ENCODE assay signal across 12 cellular contexts in genomic region chr22:43270314-43270908, GRCh38.
DNase-seq lines count a peak whose midpoint lies in the region; FAIRE-seq and TF ChIP-seq lines count a peak whose summit lies in the region.
"Had no signal": no experiment of that assay in that cellular context is flagged by ENCODE, and none has a peak within 500 bp of the region (broad histone marks: within the 10 kb centered on the region; RNA-seq: fewer than 3 reads in every experiment).

No MANE protein-coding gene starts in this region.

- POLR2A ChIA-PET in activated CD4-positive, alpha-beta memory T cell treated with anti-CD3 and anti-CD28 coated beads for 36 hours (lab: Charles Lee), result no interaction called here

- H4K5ac ChIP-seq in H9 (ENCODE audit: insufficient read length, low read depth, low read length), result no peak overlapping the region

- no peak for FAIRE-seq in astrocyte (lab: Jason Lieb, UNC)

- DNase-seq in DMS 273 (lab: John Stamatoyannopoulos, UW; ENCODE audit: unreplicated experiment) (peak; percentile 41), DMS 273 treated with DMSO at 0.1 percent for 48 hours (lab: John Stamatoyannopoulos, UW) (no peak), H9 (peak; percentile 90), astrocyte (ENCODE audit: low read depth) (no peak), neural crest cell (ENCODE audit: low read depth, low spot score) (peak; percentile 31), superior temporal gyrus (ENCODE audit: extremely low spot score) (no peak), SW 1271 (lab: John Stamatoyannopoulos, UW) (no peak)
- DNase-seq in activated CD4-positive, alpha-beta memory T cell treated with anti-CD3 and anti-CD28 coated beads for 36 hours, result no peak
- DNase-seq: left cardiac atrium, stomach had no signal

- TF ChIP-seq CTCF in H9 (conservative IDR thresholded peaks at IDR 0.05) (peak; percentile 70), astrocyte (IDR thresholded peaks at IDR 0.05; ENCODE audit: insufficient read depth, low read depth, low read length) (peak; percentile 4), neural crest cell (conservative IDR thresholded peaks at IDR 0.05) (no peak)

- H3K27me3 Mint-ChIP-seq in H9 (ENCODE audit: low read depth), result peaks cover 15% of the 10 kb centered on the region
- peaks cover 73% of the 10 kb centered on the region for H3K27me3 Mint-ChIP-seq in astrocyte (ENCODE audit: low read depth, unreplicated experiment)
- H3K27me3 Mint-ChIP-seq in neural crest cell (ENCODE audit: low read depth), result peaks cover 36% of the 10 kb centered on the region
- peaks cover 2% of the 10 kb centered on the region for H3K27me3 Mint-ChIP-seq in activated CD4-positive, alpha-beta memory T cell treated with anti-CD3 and anti-CD28 coated beads for 36 hours

- H3K27ac ChIP-seq in H9 (ENCODE audit: insufficient read length, low read depth, low read length), result no peak overlapping the region
- H3K27ac ChIP-seq in astrocyte (ENCODE audit: low read depth, low read length), result no peak overlapping the region
- H3K27ac ChIP-seq: ascending aorta, esophagus muscularis mucosa, stomach had no signal

- no peak overlapping the region for H3K23ac ChIP-seq in H9 (ENCODE audit: insufficient read length, low read depth, low read length)

- H2BK120ac ChIP-seq in H9 (ENCODE audit: low read depth, low read length, poor library complexity, severe bottlenecking), result no peak overlapping the region

- H3K36me3 Mint-ChIP-seq in H9 (ENCODE audit: insufficient read depth in 1 of 3, low read depth in 3 of 3) (no peaks in the 10 kb centered on the region; a peak in 1 of 7 replicates), astrocyte (ENCODE audit: low read depth, unreplicated experiment) (no peaks in the 10 kb centered on the region), neural crest cell (ENCODE audit: low read depth) (no peaks in the 10 kb centered on the region)
- H3K36me3 Mint-ChIP-seq in activated CD4-positive, alpha-beta memory T cell treated with anti-CD3 and anti-CD28 coated beads for 36 hours, result no peaks in the 10 kb centered on the region

- H3K79me2 ChIP-seq in H9 (ENCODE audit: insufficient read depth, low read length), result no peaks in the 10 kb centered on the region
- no peaks in the 10 kb centered on the region for H3K79me2 ChIP-seq in astrocyte (ENCODE audit: insufficient read depth, low read length)

- H3K23me2 ChIP-seq in H9 (ENCODE audit: insufficient read length, low read depth, low read length, poor library complexity, severe bottlenecking), result no peaks in the 10 kb centered on the region

- no peak overlapping the region for H2BK5ac ChIP-seq in H9 (ENCODE audit: insufficient read length, low read length)

- H3K4me2 ChIP-seq in H9 (ENCODE audit: insufficient read depth, insufficient read length, low read length) (no peak overlapping the region), astrocyte (ENCODE audit: low read length) (no peak overlapping the region)

- H3K27ac Mint-ChIP-seq in H9 (no peak overlapping the region), astrocyte (ENCODE audit: unreplicated experiment) (no peak overlapping the region), neural crest cell (ENCODE audit: unreplicated experiment) (no peak overlapping the region)
- no peak overlapping the region for H3K27ac Mint-ChIP-seq in activated CD4-positive, alpha-beta memory T cell treated with anti-CD3 and anti-CD28 coated beads for 36 hours

- CTCF ChIA-PET in activated CD4-positive, alpha-beta memory T cell treated with anti-CD3 and anti-CD28 coated beads for 36 hours (lab: Charles Lee), result interaction anchor here (0.7 to 11.6 kb wide), 4 partner anchors 38 to 274 kb away, joined by 3 to 156 read pairs (median 4); no protein-coding TSS in a partner anchor

- no peak overlapping the region for H2BK12ac ChIP-seq in H9 (ENCODE audit: insufficient read length, low read depth, low read length)

- no peaks in the 10 kb centered on the region for H4K20me1 ChIP-seq in H9 (ENCODE audit: control insufficient read depth, insufficient read depth, insufficient read length)
- no peaks in the 10 kb centered on the region for H4K20me1 ChIP-seq in astrocyte (ENCODE audit: insufficient read depth, low read length)

- no peak overlapping the region for H2BK20ac ChIP-seq in H9 (ENCODE audit: low read depth, low read length, poor library complexity, severe bottlenecking)

- H3K79me1 ChIP-seq in H9 (ENCODE audit: insufficient read depth, low read depth, low read length, poor library complexity, severe bottlenecking), result no peaks in the 10 kb centered on the region

- H4K91ac ChIP-seq in H9 (ENCODE audit: insufficient read length, low read depth, low read length), result no peak overlapping the region

- H3K4me1 Mint-ChIP-seq in H9 (peaks cover 12 to 28% of the 10 kb centered on the region in 2 experiments), astrocyte (ENCODE audit: low read depth, unreplicated experiment) (peaks cover 2% of the 10 kb centered on the region), neural crest cell (peaks cover 38% of the 10 kb centered on the region)
- H3K4me1 Mint-ChIP-seq in activated CD4-positive, alpha-beta memory T cell treated with anti-CD3 and anti-CD28 coated beads for 36 hours (ENCODE audit: low read depth), result no peaks in the 10 kb centered on the region

- no peak overlapping the region for H2AK5ac ChIP-seq in H9 (ENCODE audit: insufficient read length, low read length)

- H2BK15ac ChIP-seq in H9 (ENCODE audit: low read depth, low read length), result no peak overlapping the region

- H3K9me3 Mint-ChIP-seq in H9, result no peaks in the 10 kb centered on the region
- no peaks in the 10 kb centered on the region for H3K9me3 Mint-ChIP-seq in astrocyte (ENCODE audit: unreplicated experiment)
- H3K9me3 Mint-ChIP-seq in neural crest cell, result no peaks in the 10 kb centered on the region
- no peaks in the 10 kb centered on the region for H3K9me3 Mint-ChIP-seq in activated CD4-positive, alpha-beta memory T cell treated with anti-CD3 and anti-CD28 coated beads for 36 hours

- no peak overlapping the region for H3K18ac ChIP-seq in H9 (ENCODE audit: insufficient read length, low read depth, low read length)

- H3K4ac ChIP-seq in H9 (ENCODE audit: low read depth, low read length), result no peak overlapping the region

- H3T11ph ChIP-seq in H9 (ENCODE audit: low read length), result no peak overlapping the region

- WGBS in H9 (ENCODE audit: extremely low coverage, insufficient read length, low lambda C conversion rate), result no CpG with 5 or more reads among the region's 13 CpGs

- intact Hi-C loops in activated CD4-positive, alpha-beta memory T cell treated with anti-CD3 and anti-CD28 coated beads for 36 hours (cut with micrococcal nuclease), result loop anchor here (5.0 kb wide), 1 partner anchor 38 kb away; no protein-coding TSS in a partner anchor

- no peak overlapping the region for H3K9ac ChIP-seq in H9 (ENCODE audit: extremely low read depth, insufficient read length, low read length)
- no peak overlapping the region for H3K9ac ChIP-seq in astrocyte (ENCODE audit: low read length)

- H3K9me3 ChIP-seq in H9 (ENCODE audit: control insufficient read depth, low read depth, low read length), result no peaks in the 10 kb centered on the region
- H3K9me3 ChIP-seq in astrocyte (ENCODE audit: insufficient read depth, low read depth, low read length), result no peaks in the 10 kb centered on the region
- H3K9me3 ChIP-seq: ascending aorta, esophagus muscularis mucosa, stomach had no signal

- no peak overlapping the region for H3K4me3 ChIP-seq in astrocyte (ENCODE audit: insufficient read depth, low read depth, low read length)
- H3K4me3 ChIP-seq: ascending aorta, esophagus muscularis mucosa, stomach had no signal

- H3K4me1 ChIP-seq in H9 (ENCODE audit: insufficient read depth, low read length) (peaks cover 4% of the 10 kb centered on the region; the same call in 1 of the 2 replicates), astrocyte (ENCODE audit: insufficient read depth, low read length) (no peaks in the 10 kb centered on the region)
- H3K4me1 ChIP-seq: ascending aorta had no signal

- H2AFZ ChIP-seq in H9 (ENCODE audit: low read length) (no peak overlapping the region), astrocyte (ENCODE audit: low read depth, low read length) (no peak overlapping the region)

- H3K56ac ChIP-seq in H9 (ENCODE audit: insufficient read length, low read depth, low read length), result no peak overlapping the region

- H3K36me3 ChIP-seq in astrocyte (ENCODE audit: insufficient read depth, low read length), result no peaks in the 10 kb centered on the region
- H3K36me3 ChIP-seq: ascending aorta, esophagus muscularis mucosa, stomach had no signal

- H3K14ac ChIP-seq in H9 (ENCODE audit: insufficient read depth, low read length), result no peak overlapping the region

- no peak overlapping the region for H3K4me3 Mint-ChIP-seq in H9
- no peak overlapping the region for H3K4me3 Mint-ChIP-seq in astrocyte (ENCODE audit: unreplicated experiment)
- H3K4me3 Mint-ChIP-seq in neural crest cell, result no peak overlapping the region
- H3K4me3 Mint-ChIP-seq in activated CD4-positive, alpha-beta memory T cell treated with anti-CD3 and anti-CD28 coated beads for 36 hours, result no peak overlapping the region

- no peak overlapping the region for H4K8ac ChIP-seq in H9 (replicated peaks; ENCODE audit: insufficient read length, low read depth, low read length)

- no peaks in the 10 kb centered on the region for H3K27me3 ChIP-seq in H9 (ENCODE audit: insufficient read depth, low read length)
- peaks cover 38% of the 10 kb centered on the region for H3K27me3 ChIP-seq in astrocyte (ENCODE audit: insufficient read depth, low read length)
- H3K27me3 ChIP-seq: ascending aorta had no signal

Comparison
In these comparisons a context has a peak if more than half of its experiments do, and no peak if none do; other contexts are left out.
1. DNase-seq: peak in DMS 273 (single experiment), H9 (single experiment) and neural crest cell (single experiment); none in DMS 273 treated with DMSO at 0.1 percent for 48 hours (single experiment), astrocyte (single experiment), activated CD4-positive, alpha-beta memory T cell treated with anti-CD3 and anti-CD28 coated beads for 36 hours (single experiment), superior temporal gyrus (single experiment) and SW 1271 (0 of 2).